21 cellular contexts compared by ENCODE assay signal in the genomic region with DNA sequence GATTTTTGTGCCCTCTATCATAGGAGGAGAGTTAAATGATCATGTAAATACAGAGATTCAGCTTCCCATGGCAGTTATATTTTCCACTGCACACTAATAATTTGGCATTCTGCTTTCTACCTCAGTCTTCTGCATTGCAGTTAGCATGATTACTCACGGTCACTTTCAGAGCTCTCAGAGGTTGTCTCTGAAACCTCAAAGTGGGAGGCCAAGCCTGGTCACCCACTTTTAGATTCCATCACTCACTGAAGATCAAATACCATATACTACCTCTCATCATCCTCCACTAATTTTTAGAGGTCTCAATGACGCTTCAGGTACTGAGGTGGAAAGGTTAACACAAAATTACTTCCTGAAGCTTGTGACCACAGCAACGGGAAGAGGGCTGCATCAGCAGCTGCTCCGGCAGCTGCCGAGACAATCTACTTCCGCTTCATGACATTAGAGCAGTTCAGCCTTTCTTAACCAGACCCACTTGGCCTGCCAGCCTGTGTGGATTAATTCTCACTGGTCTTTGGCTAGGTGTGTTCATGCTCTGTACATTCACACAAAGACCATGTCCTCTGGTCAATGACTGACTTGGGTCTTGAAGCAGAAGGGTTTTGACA.
DNase-seq lines count a peak whose midpoint lies in the region; ATAC-seq, FAIRE-seq and TF ChIP-seq lines count a peak whose summit lies in the region.
"Had no signal": no experiment of that assay in that cellular context is flagged by ENCODE, and none has a peak within 500 bp of the region (broad histone marks: within the 10 kb centered on the region; RNA-seq: fewer than 3 reads in every experiment).

No MANE protein-coding gene starts in this region.

- H3K4me3 ChIP-seq in bronchial epithelial cell (ENCODE audit: low read depth, low read length): no peak overlapping the region
- H3K4me3 ChIP-seq: MG63 had no signal

- ATAC-seq in GM19452 (IDR thresholded peaks at IDR 0.05; ENCODE audit: unreplicated experiment) (no peak), GM19467 (IDR thresholded peaks at IDR 0.05; ENCODE audit: unreplicated experiment) (no peak)

- DNase-seq in NCI-H2029 (lab: John Stamatoyannopoulos, UW): peak; percentile 2
- no peak for DNase-seq in NCI-H2029 treated with DMSO at 0.1 percent for 48 hours (lab: John Stamatoyannopoulos, UW)
- peak; percentile 70 for DNase-seq in DMS53 (lab: John Stamatoyannopoulos, UW)
- DNase-seq in NCI-H510A (lab: John Stamatoyannopoulos, UW): peak; percentile 20
- DNase-seq in bronchial epithelial cell (ENCODE audit: low read depth): no peak
- no peak for DNase-seq in NCI-H1092 treated with DMSO at 0.1 percent for 48 hours (lab: John Stamatoyannopoulos, UW)
- DNase-seq: C1 segment of cervical spinal cord; EL; H7; Karpas-422; MG63; NCI-H1436; NCI-H2107; NCI-H446; NK-92 treated with Interleukin-12 subunit alpha and Interleukin-12 subunit beta, amount 100 ng/mL, for 24 hours; OCI-M1; T-helper 2 cell had no signal

- no peaks in the 10 kb centered on the region for H3K36me3 ChIP-seq in bronchial epithelial cell (ENCODE audit: control insufficient read depth, insufficient read depth, low read length)
- H3K36me3 ChIP-seq: MG63 had no signal

- H3K27me3 ChIP-seq in bronchial epithelial cell (ENCODE audit: control insufficient read depth, insufficient read depth, low read length): no peaks in the 10 kb centered on the region
- H3K27me3 ChIP-seq: MG63 had no signal

- peak; percentile 79 for FAIRE-seq in bronchial epithelial cell (lab: Jason Lieb, UNC)
- FAIRE-seq: A204.1, GM19239 had no signal

- TF ChIP-seq CTCF in bronchial epithelial cell (IDR thresholded peaks at IDR 0.05; ENCODE audit: insufficient read depth, low read length, severe bottlenecking): no peak

Comparison
In these comparisons a context has a peak if more than half of its experiments do, and no peak if none do; other contexts are left out.
1. DNase-seq: peak in NCI-H2029 (single experiment), DMS53 (single experiment) and NCI-H510A (single experiment); none in NCI-H2029 treated with DMSO at 0.1 percent for 48 hours (single experiment), bronchial epithelial cell (single experiment) and NCI-H1092 treated with DMSO at 0.1 percent for 48 hours (single experiment).